In genomic region chr5:151082976-151083651, GRCh38 we compare ENCODE assay signal across 8 cellular contexts. TPM values are rescaled to one million over a fixed set of nuclear protein-coding genes. Genes with fewer than 3 reads are reported as not detected.
DNase-seq lines count a peak whose midpoint lies in the region; ATAC-seq, FAIRE-seq and TF ChIP-seq lines count a peak whose summit lies in the region.

No MANE protein-coding gene starts in this region.

- TF ChIP-seq POLR2A in heart left ventricle (IDR thresholded peaks at IDR 0.05), result no peak
- no peak for TF ChIP-seq POLR2A in uterus (IDR thresholded peaks at IDR 0.05)

- H3K4me2 ChIP-seq in keratinocyte (ENCODE audit: control insufficient read depth, extremely low read depth, insufficient read depth, low read depth, low read length), result peak overlapping the region; percentile 97

- POLR2A ChIA-PET in activated CD8-positive, alpha-beta T cell treated with anti-CD3 and anti-CD28 coated beads for 36 hours (lab: Charles Lee), result interaction anchor here (0.9 to 7.4 kb wide), 2 partner anchors 14 to 17 kb away, joined by 3 to 65 read pairs; no protein-coding TSS in a partner anchor

- H3K4me1 Mint-ChIP-seq in activated CD8-positive, alpha-beta T cell treated with anti-CD3 and anti-CD28 coated beads for 36 hours (ENCODE audit: low read depth), result peaks cover 71% of the 10 kb centered on the region
- peaks cover 74% of the 10 kb centered on the region for H3K4me1 Mint-ChIP-seq in stimulated activated effector memory CD8-positive, alpha-beta T cell treated with anti-CD3 and anti-CD28 coated beads, Interleukin-12 subunit alpha, Interleukin-12 subunit beta, amount 100 ng/mL, for 72 hours

- H3K4me1 ChIP-seq in heart left ventricle (peaks cover 19 to 84% (median 57%) of the 10 kb centered on the region in 12 donors), keratinocyte (ENCODE audit: control insufficient read depth, extremely low read depth, insufficient read depth, low read length) (peaks cover 70% of the 10 kb centered on the region), uterus (peaks cover 0 to 15% of the 10 kb centered on the region in 2 donors)

- H3K27me3 ChIP-seq in heart left ventricle, result no peaks in the 10 kb centered on the region
- no peaks in the 10 kb centered on the region for H3K27me3 ChIP-seq in keratinocyte (ENCODE audit: control insufficient read depth, extremely low read depth, insufficient read depth, low read length)
- no peaks in the 10 kb centered on the region for H3K27me3 ChIP-seq in uterus

- no peaks in the 10 kb centered on the region for H4K20me1 ChIP-seq in keratinocyte (ENCODE audit: control insufficient read depth, extremely low read depth, insufficient read depth, low read length)

- DNase-seq in heart left ventricle (peak in 1 of 5 donors; percentile 22), left cardiac atrium (no peak), keratinocyte (ENCODE audit: low read depth, low spot score) (peak; percentile 79), uterus (no peak), NCI-H524 treated with DMSO at 0.1 percent for 48 hours (lab: John Stamatoyannopoulos, UW) (no peak), coronary artery (ENCODE audit: low spot score) (no peak)
- peak; percentile 84 for DNase-seq in activated CD8-positive, alpha-beta T cell treated with anti-CD3 and anti-CD28 coated beads for 36 hours
- peak in 1 of 2 donors; percentile 70 for DNase-seq in stimulated activated effector memory CD8-positive, alpha-beta T cell treated with anti-CD3 and anti-CD28 coated beads, Interleukin-12 subunit alpha, Interleukin-12 subunit beta, amount 100 ng/mL, for 72 hours (ENCODE audit: low spot score in 2 of 2)

- CTCF ChIA-PET in activated CD8-positive, alpha-beta T cell treated with anti-CD3 and anti-CD28 coated beads for 36 hours (lab: Charles Lee), result interaction anchor here (0.8 to 8.1 kb wide), 7 partner anchors 10 to 82 kb away, joined by 3 to 65 read pairs (median 8); no protein-coding TSS in a partner anchor

- H3K9ac ChIP-seq in keratinocyte (ENCODE audit: control insufficient read depth, extremely low read depth, insufficient read depth, low read length), result peak overlapping the region; percentile 100

- no peaks in the 10 kb centered on the region for H3K27me3 Mint-ChIP-seq in activated CD8-positive, alpha-beta T cell treated with anti-CD3 and anti-CD28 coated beads for 36 hours

- intact Hi-C loops in heart left ventricle (cut with DNase I), result no loop called here
- intact Hi-C loops in left cardiac atrium (cut with DNase I), result no loop called here
- intact Hi-C loops in activated CD8-positive, alpha-beta T cell treated with anti-CD3 and anti-CD28 coated beads for 36 hours (cut with micrococcal nuclease), result loop anchor here (5.0 kb wide), 2 partner anchors 69 to 129 kb away; no protein-coding TSS in a partner anchor
- intact Hi-C loops in uterus (cut with DNase I; ENCODE audit: low total_unique reads), result no loop called here

- peak overlapping the region in 7 of 12 donors; percentile 10 to 100 (median 97) for H3K27ac ChIP-seq in heart left ventricle
- H3K27ac ChIP-seq in keratinocyte (ENCODE audit: control insufficient read depth, insufficient read depth, low read length), result peak overlapping the region; percentile 99
- H3K27ac ChIP-seq in uterus, result peak overlapping the region in 1 of 2 donors; percentile 98
- no peak overlapping the region for H3K27ac ChIP-seq in coronary artery

- no peak for TF ChIP-seq CTCF in heart left ventricle (IDR thresholded peaks at IDR 0.05)
- no peak for TF ChIP-seq CTCF in activated CD8-positive, alpha-beta T cell treated with anti-CD3 and anti-CD28 coated beads for 36 hours (IDR thresholded peaks at IDR 0.05)
- TF ChIP-seq CTCF in keratinocyte (optimal IDR thresholded peaks at IDR 0.05 in 1 of 3, IDR thresholded peaks at IDR 0.05 in 1 of 3, conservative IDR thresholded peaks at IDR 0.05 in 1 of 3; ENCODE audit: extremely low read depth in 1 of 3, insufficient read depth in 2 of 3, low read length in 3 of 3), result no peak
- no peak for TF ChIP-seq CTCF in uterus (IDR thresholded peaks at IDR 0.05)
- TF ChIP-seq CTCF in coronary artery (IDR thresholded peaks at IDR 0.05), result no peak

- ATAC-seq in heart left ventricle (no peak), left cardiac atrium (no peak)
- peak; percentile 24 for ATAC-seq in activated CD8-positive, alpha-beta T cell treated with anti-CD3 and anti-CD28 coated beads for 36 hours
- ATAC-seq in stimulated activated effector memory CD8-positive, alpha-beta T cell treated with anti-CD3 and anti-CD28 coated beads, Interleukin-12 subunit alpha, Interleukin-12 subunit beta, amount 100 ng/mL, for 72 hours, result peak; percentile 26

- H3K36me3 ChIP-seq in heart left ventricle (peaks cover 0 to 13% (median under 1%) of the 10 kb centered on the region in 9 donors), keratinocyte (ENCODE audit: control insufficient read depth in 2 of 2, extremely low read depth in 1 of 2, insufficient read depth in 2 of 2, low read length in 2 of 2) (peaks cover 6 to 8% of the 10 kb centered on the region in 2 experiments), uterus (no peaks in the 10 kb centered on the region)

- H3K4me3 Mint-ChIP-seq in activated CD8-positive, alpha-beta T cell treated with anti-CD3 and anti-CD28 coated beads for 36 hours, result peak overlapping the region; percentile 85
- H3K4me3 Mint-ChIP-seq in stimulated activated effector memory CD8-positive, alpha-beta T cell treated with anti-CD3 and anti-CD28 coated beads, Interleukin-12 subunit alpha, Interleukin-12 subunit beta, amount 100 ng/mL, for 72 hours, result peak overlapping the region; percentile 77

- H3K79me2 ChIP-seq in keratinocyte (ENCODE audit: control insufficient read depth, insufficient read depth, low read length), result peaks cover 46% of the 10 kb centered on the region

- WGBS in heart left ventricle, 4 donors, result 78 to 85% (median 83%) methylated on average over 3 of the region's 3 CpGs

- H3K9me3 Mint-ChIP-seq in activated CD8-positive, alpha-beta T cell treated with anti-CD3 and anti-CD28 coated beads for 36 hours, result no peaks in the 10 kb centered on the region
- no peaks in the 10 kb centered on the region for H3K9me3 Mint-ChIP-seq in stimulated activated effector memory CD8-positive, alpha-beta T cell treated with anti-CD3 and anti-CD28 coated beads, Interleukin-12 subunit alpha, Interleukin-12 subunit beta, amount 100 ng/mL, for 72 hours

- H3K9me3 ChIP-seq in heart left ventricle (no peaks in the 10 kb centered on the region), keratinocyte (ENCODE audit: control insufficient read depth, low read depth, low read length) (no peaks in the 10 kb centered on the region), uterus (no peaks in the 10 kb centered on the region)

- no peak overlapping the region for H2AFZ ChIP-seq in keratinocyte (ENCODE audit: control insufficient read depth, low read length)

- FAIRE-seq in keratinocyte (lab: Jason Lieb, UNC), result peak; percentile 91

- H3K4me3 ChIP-seq in heart left ventricle, result no peak overlapping the region
- no peak overlapping the region for H3K4me3 ChIP-seq in keratinocyte (ENCODE audit: control insufficient read depth in 2 of 3, extremely low read depth in 1 of 3, insufficient read depth in 2 of 3, low read depth in 1 of 3, low read length in 3 of 3)
- H3K4me3 ChIP-seq in uterus, result no peak overlapping the region
- H3K4me3 ChIP-seq in coronary artery, result no peak overlapping the region

- peak overlapping the region; percentile 96 for H3K27ac Mint-ChIP-seq in activated CD8-positive, alpha-beta T cell treated with anti-CD3 and anti-CD28 coated beads for 36 hours
- peak overlapping the region; percentile 90 for H3K27ac Mint-ChIP-seq in stimulated activated effector memory CD8-positive, alpha-beta T cell treated with anti-CD3 and anti-CD28 coated beads, Interleukin-12 subunit alpha, Interleukin-12 subunit beta, amount 100 ng/mL, for 72 hours

- dilution Hi-C loops in keratinocyte (cut with MboI; ENCODE audit: extremely low pct_ligation_motif_present, low sequenced_read_pairs), result no loop called here

- peaks cover 23% of the 10 kb centered on the region for H3K36me3 Mint-ChIP-seq in activated CD8-positive, alpha-beta T cell treated with anti-CD3 and anti-CD28 coated beads for 36 hours (ENCODE audit: low read depth)
- H3K36me3 Mint-ChIP-seq in stimulated activated effector memory CD8-positive, alpha-beta T cell treated with anti-CD3 and anti-CD28 coated beads, Interleukin-12 subunit alpha, Interleukin-12 subunit beta, amount 100 ng/mL, for 72 hours, result peaks cover 86% of the 10 kb centered on the region

- H3K9me1 ChIP-seq in keratinocyte (ENCODE audit: control insufficient read depth, extremely low read depth, insufficient read depth, low read length), result peaks cover 2% of the 10 kb centered on the region

RNA-seq across cellular contexts. Expression of gene TNIP1, which starts 2.3 kb away (rescaled TPM):
- total RNA-seq in heart left ventricle, result 100 to 1,000 TPM in 8 of 9 donors, 10 to 100 TPM in 1; 86.0 to 180 (median 122) TPM
- 10 to 100 TPM; 97.1 to 97.6 TPM for polyA plus RNA-seq in heart left ventricle
- total RNA-seq in left cardiac atrium, result 100 to 1,000 TPM in 1 of 2 donors, 10 to 100 TPM in 1; 80.4 to 101 TPM
- total RNA-seq in activated CD8-positive, alpha-beta T cell treated with anti-CD3 and anti-CD28 coated beads for 36 hours, result 100 to 1,000 TPM; 222 TPM
- 43.4 to 98.3 TPM (median 47.9 TPM) in 3 replicates for polyA plus RNA-seq in keratinocyte
- 188 TPM for polyA plus RNA-seq in keratinocyte (2011; ENCODE audit: low read depth)
- 71.4 and 109 TPM in 2 replicates for polyA plus RNA-seq in keratinocyte (2011; cell fraction: cytosol; rRNA removed)
- polyA plus RNA-seq in keratinocyte (2011; cell fraction: nucleus; rRNA removed), result 67.6 and 70.0 TPM in 2 replicates
- 63.7 and 120 TPM in 2 replicates for polyA plus RNA-seq in keratinocyte (2012; ENCODE audit: low replicate concordance)
- 82.8 to 116 TPM (median 88.8 TPM) in 3 replicates for polyA minus RNA-seq in keratinocyte
- 146 TPM for polyA minus RNA-seq in keratinocyte (2011; cell fraction: cytosol; rRNA and poly(A)+ RNA removed)
- 54.0 and 61.1 TPM in 2 replicates for polyA minus RNA-seq in keratinocyte (2011; cell fraction: nucleus; rRNA and poly(A)+ RNA removed)
- 10 to 100 TPM; 35.6 to 70.8 (median 50.7) TPM for total RNA-seq in uterus

Comparison
In these comparisons a context has a peak if more than half of its experiments do, and no peak if none do; other contexts are left out.
1. ATAC-seq: peak in activated CD8-positive, alpha-beta T cell treated with anti-CD3 and anti-CD28 coated beads for 36 hours (single experiment) and stimulated activated effector memory CD8-positive, alpha-beta T cell treated with anti-CD3 and anti-CD28 coated beads, Interleukin-12 subunit alpha, Interleukin-12 subunit beta, amount 100 ng/mL, for 72 hours (single experiment); none in heart left ventricle (0 of 4) and left cardiac atrium (0 of 2).
2. DNase-seq: peak in activated CD8-positive, alpha-beta T cell treated with anti-CD3 and anti-CD28 coated beads for 36 hours (single experiment) and keratinocyte (single experiment); none in left cardiac atrium (single experiment), uterus (0 of 2), NCI-H524 treated with DMSO at 0.1 percent for 48 hours (single experiment) and coronary artery (single experiment).
3. H3K27ac ChIP-seq: peak in heart left ventricle (7 of 12) and keratinocyte (single experiment); none in coronary artery (0 of 2).